Comparison of ENCODE assay signal across 10 cellular contexts in the genomic region with DNA sequence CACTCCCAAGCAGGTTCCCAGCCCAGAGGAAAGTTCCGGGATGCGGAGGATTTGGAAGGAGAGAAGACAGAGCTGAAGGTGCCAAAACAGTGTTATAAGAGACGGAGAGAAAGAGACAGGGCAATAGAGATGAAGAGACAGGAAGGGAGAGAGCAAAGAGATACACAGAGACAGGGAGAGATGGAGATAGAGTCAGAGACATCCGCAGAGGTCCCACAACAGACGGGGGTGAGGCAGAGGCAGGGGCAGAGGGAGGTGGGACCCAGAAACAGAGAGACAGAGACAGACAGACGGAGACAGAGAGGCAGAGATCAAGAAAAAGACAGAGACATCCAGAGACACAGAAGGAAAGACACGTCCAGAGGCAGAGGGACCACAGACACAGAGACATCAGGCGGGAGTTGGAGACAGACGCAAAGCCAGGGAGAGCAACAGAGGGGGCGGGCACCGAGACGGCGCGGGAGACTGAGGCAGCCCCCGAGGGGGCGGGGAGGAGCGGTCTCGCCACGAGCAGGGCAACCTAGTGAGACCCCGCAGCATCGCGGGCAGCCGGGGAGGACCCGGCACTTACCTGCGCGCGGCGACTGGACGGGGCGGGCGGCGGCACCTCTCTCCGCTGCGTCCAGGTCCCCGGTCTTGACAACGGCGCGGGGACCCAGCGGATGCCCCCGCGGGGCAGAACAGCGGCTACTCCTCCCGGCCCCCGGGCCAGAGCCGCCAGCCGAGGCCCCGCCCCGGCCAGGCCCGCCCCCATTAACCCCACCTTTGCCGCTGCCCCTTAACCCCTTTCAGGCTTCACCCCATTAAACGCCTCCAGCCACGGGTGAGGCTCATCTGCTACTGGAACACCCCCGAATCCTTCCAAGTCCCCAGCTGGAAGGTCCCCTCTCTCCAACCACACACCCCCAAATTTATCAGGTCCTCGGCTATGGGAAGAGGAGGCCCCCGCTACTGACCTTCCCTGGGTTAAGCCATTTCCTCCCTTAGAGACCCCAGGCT. TPM values are rescaled to one million over a fixed set of nuclear protein-coding genes. Genes with fewer than 3 reads are reported as not detected.
A peak's percentile ranks its signal among the peaks of the same experiment; 100 is the strongest.
DNase-seq lines count a peak whose midpoint lies in the region; ATAC-seq and TF ChIP-seq lines count a peak whose summit lies in the region.
"Had no signal": no experiment of that assay in that cellular context is flagged by ENCODE, and none has a peak within 500 bp of the region (broad histone marks: within the 10 kb centered on the region; RNA-seq: fewer than 3 reads in every experiment).

A gene (minus strand): TSS at position 689 of the 999 bp plus-strand sequence. CDS start 10,346 bp downstream, outside the sequence.

- H3K36me3 ChIP-seq in transverse colon = no peaks in the 10 kb centered on the region
- H3K36me3 ChIP-seq: BLaER1 treated with 17β-estradiol and CSF1 and Interleukin-3, amounts not matched to agents 10 nM and 100 nM had no signal

- peaks cover 32% of the 10 kb centered on the region for H3K4me1 Mint-ChIP-seq in activated CD4-positive, alpha-beta T cell treated with anti-CD3 and anti-CD28 coated beads for 36 hours
- H3K4me1 Mint-ChIP-seq in activated CD4-positive, alpha-beta T cell treated with anti-CD3 and anti-CD28 coated beads, Interleukin-2, amount 10 ng/mL, durations not matched to agents 7 days and 5 days = peaks cover 29% of the 10 kb centered on the region

- intact Hi-C loops in activated CD4-positive, alpha-beta T cell treated with anti-CD3 and anti-CD28 coated beads for 36 hours (cut with DNase I, micrococcal nuclease) = no loop called here
- intact Hi-C loops in lower leg skin (cut with DNase I; ENCODE audit: low total_unique reads) (no loop called here), transverse colon (cut with DNase I; ENCODE audit: low total_unique reads) (no loop called here)

- H3K4me1 ChIP-seq in transverse colon = peaks cover 0 to 16% (median 2%) of the 10 kb centered on the region in 4 donors

- CTCF ChIA-PET in activated CD4-positive, alpha-beta T cell treated with anti-CD3 and anti-CD28 coated beads for 36 hours (lab: Charles Lee) = interaction anchor here (1.0 kb wide), 1 partner anchor 11 kb away, joined by 6 read pairs; no protein-coding TSS in a partner anchor
- CTCF ChIA-PET in activated CD4-positive, alpha-beta T cell treated with anti-CD3 and anti-CD28 coated beads, Interleukin-2, amount 10 ng/mL, durations not matched to agents 7 days and 5 days (lab: Charles Lee) = interaction anchor here (0.6 to 1.6 kb wide), 2 partner anchors 40 to 237 kb away, joined by 3 to 5 read pairs; no protein-coding TSS in a partner anchor

- peaks cover 59% of the 10 kb centered on the region for H3K27me3 Mint-ChIP-seq in activated CD4-positive, alpha-beta T cell treated with anti-CD3 and anti-CD28 coated beads for 36 hours
- peaks cover 61% of the 10 kb centered on the region for H3K27me3 Mint-ChIP-seq in activated CD4-positive, alpha-beta T cell treated with anti-CD3 and anti-CD28 coated beads, Interleukin-2, amount 10 ng/mL, durations not matched to agents 7 days and 5 days

- H3K4me3 ChIP-seq in lower leg skin (ENCODE audit: low read depth, poor library complexity, severe bottlenecking) (peak within 1 kb of the TSS; percentile 0), transverse colon (peak within 1 kb of the TSS in 3 of 4 donors; percentile 7 to 24 (median 14))
- H3K4me3 ChIP-seq: BLaER1 treated with 17β-estradiol and CSF1 and Interleukin-3, amounts not matched to agents 10 nM and 100 nM had no signal

- H3K36me3 Mint-ChIP-seq in activated CD4-positive, alpha-beta T cell treated with anti-CD3 and anti-CD28 coated beads for 36 hours (ENCODE audit: low read depth) = peaks cover 2% of the 10 kb centered on the region
- peaks cover 4% of the 10 kb centered on the region for H3K36me3 Mint-ChIP-seq in activated CD4-positive, alpha-beta T cell treated with anti-CD3 and anti-CD28 coated beads, Interleukin-2, amount 10 ng/mL, durations not matched to agents 7 days and 5 days (ENCODE audit: low read depth)

- H3K27me3 ChIP-seq in transverse colon = peaks cover 73% of the 10 kb centered on the region

- no peak within 1 kb of the TSS for H3K4me3 Mint-ChIP-seq in activated CD4-positive, alpha-beta T cell treated with anti-CD3 and anti-CD28 coated beads for 36 hours
- H3K4me3 Mint-ChIP-seq in activated CD4-positive, alpha-beta T cell treated with anti-CD3 and anti-CD28 coated beads, Interleukin-2, amount 10 ng/mL, durations not matched to agents 7 days and 5 days = no peak within 1 kb of the TSS

- no peak for TF ChIP-seq POLR2A in lower leg skin (IDR thresholded peaks at IDR 0.05)
- TF ChIP-seq POLR2A in transverse colon (IDR thresholded peaks at IDR 0.05) = no peak

- no peak for TF ChIP-seq EP300 in transverse colon (IDR thresholded peaks at IDR 0.05; ENCODE audit: low read depth)

- H3K9me3 Mint-ChIP-seq in activated CD4-positive, alpha-beta T cell treated with anti-CD3 and anti-CD28 coated beads for 36 hours (ENCODE audit: low read depth) = no peaks in the 10 kb centered on the region
- no peaks in the 10 kb centered on the region for H3K9me3 Mint-ChIP-seq in activated CD4-positive, alpha-beta T cell treated with anti-CD3 and anti-CD28 coated beads, Interleukin-2, amount 10 ng/mL, durations not matched to agents 7 days and 5 days

- peak within 1 kb of the TSS; percentile 10 to 34 (median 28) for H3K27ac ChIP-seq in transverse colon
- H3K27ac ChIP-seq: BLaER1 treated with 17β-estradiol and CSF1 and Interleukin-3, amounts not matched to agents 10 nM and 100 nM had no signal

- WGBS in lower leg skin, 2 donors = 4 to 8% methylated on average over 26 to 55 of the region's 55 CpGs
- 11 to 20% methylated on average over 7 to 39 of the region's 55 CpGs for WGBS in transverse colon (ENCODE audit: low coverage in 1 of 2), 2 donors

- ATAC-seq in activated CD4-positive, alpha-beta T cell treated with anti-CD3 and anti-CD28 coated beads for 36 hours = peak; percentile 30

- TF ChIP-seq CTCF in lower leg skin (IDR thresholded peaks at IDR 0.05) = no peak
- no peak for TF ChIP-seq CTCF in transverse colon (IDR thresholded peaks at IDR 0.05)

- no peak for DNase-seq in activated CD4-positive, alpha-beta T cell treated with anti-CD3 and anti-CD28 coated beads for 36 hours
- no peak for DNase-seq in activated CD4-positive, alpha-beta T cell treated with anti-CD3 and anti-CD28 coated beads for 1 hour
- DNase-seq in dermis blood vessel endothelial cell (peak; percentile 51), lower leg skin (ENCODE audit: low spot score in 2 of 2) (no peak), transverse colon (no peak), T-helper 9 cell (no peak)
- DNase-seq in activated CD4-positive, alpha-beta T cell treated with anti-CD3 and anti-CD28 coated beads, Interleukin-2, amount 10 ng/mL, durations not matched to agents 7 days and 5 days = no peak
- no peak for DNase-seq in activated CD4-positive, alpha-beta T cell treated with anti-CD3 and anti-CD28 coated beads for 48 hours
- DNase-seq: NCI-H1694 had no signal

- no peaks in the 10 kb centered on the region for H3K9me3 ChIP-seq in transverse colon
- H3K9me3 ChIP-seq: BLaER1 treated with 17β-estradiol and CSF1 and Interleukin-3, amounts not matched to agents 10 nM and 100 nM had no signal

- no peak within 1 kb of the TSS for H3K27ac Mint-ChIP-seq in activated CD4-positive, alpha-beta T cell treated with anti-CD3 and anti-CD28 coated beads for 36 hours
- no peak within 1 kb of the TSS for H3K27ac Mint-ChIP-seq in activated CD4-positive, alpha-beta T cell treated with anti-CD3 and anti-CD28 coated beads, Interleukin-2, amount 10 ng/mL, durations not matched to agents 7 days and 5 days

- in situ Hi-C loops in transverse colon (cut with MboI; ENCODE audit: low pct_ligation_motif_present in 1 of 4, low pct_unique_long_range_greater_than_20kb in 1 of 4, low sequenced_read_pairs in 3 of 4) = no loop called here

- POLR2A ChIA-PET in activated CD4-positive, alpha-beta T cell treated with anti-CD3 and anti-CD28 coated beads for 36 hours (lab: Charles Lee) = no interaction called here
- POLR2A ChIA-PET in activated CD4-positive, alpha-beta T cell treated with anti-CD3 and anti-CD28 coated beads, Interleukin-2, amount 10 ng/mL, durations not matched to agents 7 days and 5 days (lab: Charles Lee) = no interaction called here

RNA-seq across cellular contexts. Expression of the gene that starts here (rescaled TPM):
- total RNA-seq in activated CD4-positive, alpha-beta T cell treated with anti-CD3 and anti-CD28 coated beads for 36 hours = not detected
- total RNA-seq in dermis blood vessel endothelial cell (3.2 and 5.0 TPM in 2 replicates), lower leg skin (1 to 10 TPM in 1 of 4 donors, under 1 TPM in 3; 0.34 to 1.0 (median 0.70) TPM), transverse colon (1 to 10 TPM in 1 of 4 donors, under 1 TPM in 3; 0.27 to 1.4 (median 0.43) TPM)
- not detected for total RNA-seq in activated CD4-positive, alpha-beta T cell treated with anti-CD3 and anti-CD28 coated beads, Interleukin-2, amount 10 ng/mL, durations not matched to agents 7 days and 5 days

Comparison
In these comparisons a context has a peak if more than half of its experiments do, and no peak if none do; other contexts are left out.
1. Peak in ATAC-seq in activated CD4-positive, alpha-beta T cell treated with anti-CD3 and anti-CD28 coated beads for 36 hours; RNA of the gene not detected or under 1 TPM.